9 cellular contexts compared by ENCODE assay signal in genomic region chr4:47705326-47705981, GRCh38.
DNase-seq lines count a peak whose midpoint lies in the region; ATAC-seq, FAIRE-seq and TF ChIP-seq lines count a peak whose summit lies in the region.
"Had no signal": no experiment of that assay in that cellular context is flagged by ENCODE, and none has a peak within 500 bp of the region (broad histone marks: within the 10 kb centered on the region; RNA-seq: fewer than 3 reads in every experiment).

No MANE protein-coding gene starts in this region.

- TF ChIP-seq POLR2A in prostate gland (IDR thresholded peaks at IDR 0.05): no peak

- ATAC-seq in activated CD8-positive, alpha-beta T cell treated with anti-CD3 and anti-CD28 coated beads for 36 hours: no peak
- no peak for ATAC-seq in activated CD8-positive, alpha-beta T cell treated with anti-CD3 and anti-CD28 coated beads, Interleukin-2, amount 10 ng/mL, durations not matched to agents 7 days and 5 days
- ATAC-seq in GM21360 (IDR thresholded peaks at IDR 0.05; ENCODE audit: unreplicated experiment): no peak

- no peaks in the 10 kb centered on the region for H3K9me2 ChIP-seq in OCI-LY7 (ENCODE audit: insufficient read depth, low read length)

- CTCF ChIA-PET in activated CD8-positive, alpha-beta T cell treated with anti-CD3 and anti-CD28 coated beads for 36 hours (lab: Charles Lee): interaction anchor here (0.7 to 2.7 kb wide), 15 partner anchors 9 to 228 kb away, joined by 3 to 19 read pairs (median 4); no protein-coding TSS in a partner anchor
- CTCF ChIA-PET in activated CD8-positive, alpha-beta T cell treated with anti-CD3 and anti-CD28 coated beads, Interleukin-2, amount 10 ng/mL, durations not matched to agents 7 days and 5 days (lab: Charles Lee): interaction anchor here (0.8 to 2.8 kb wide), 12 partner anchors 9 to 404 kb away, joined by 3 to 20 read pairs (median 4); partner anchors contain the start of gene CORIN
- CTCF ChIA-PET in OCI-LY7 (lab: Charles Lee; ENCODE audit: unreplicated experiment): no interaction called here

- no peaks in the 10 kb centered on the region for H3K27me3 ChIP-seq in prostate gland (replicated peaks; ENCODE audit: insufficient read depth)

- H3K9me3 ChIP-seq in OCI-LY7 (ENCODE audit: low read length): no peaks in the 10 kb centered on the region
- H3K9me3 ChIP-seq in prostate gland: no peaks in the 10 kb centered on the region

- WGBS in prostate gland: 57% methylated on average over 7 of the region's 7 CpGs

- no peaks in the 10 kb centered on the region for H3K36me3 Mint-ChIP-seq in activated CD8-positive, alpha-beta T cell treated with anti-CD3 and anti-CD28 coated beads for 36 hours (ENCODE audit: low read depth)
- no peaks in the 10 kb centered on the region for H3K36me3 Mint-ChIP-seq in activated CD8-positive, alpha-beta T cell treated with anti-CD3 and anti-CD28 coated beads, Interleukin-2, amount 10 ng/mL, durations not matched to agents 7 days and 5 days (ENCODE audit: low read depth)

- no peaks in the 10 kb centered on the region for H3K79me2 ChIP-seq in OCI-LY7 (ENCODE audit: insufficient read depth, low read depth, low read length)

- H3K4me1 ChIP-seq in OCI-LY7 (ENCODE audit: insufficient read depth, low read length, poor library complexity, severe bottlenecking): no peaks in the 10 kb centered on the region
- H3K4me1 ChIP-seq in prostate gland (replicated peaks): no peaks in the 10 kb centered on the region

- no peak overlapping the region for H3K4me2 ChIP-seq in OCI-LY7 (ENCODE audit: low read length)

- no TSS peak for BruUV-seq in OCI-LY7 (replicated peaks; lab: Mats Ljungman, UMichigan)

- intact Hi-C loops in activated CD8-positive, alpha-beta T cell treated with anti-CD3 and anti-CD28 coated beads for 36 hours (cut with micrococcal nuclease): no loop called here
- intact Hi-C loops in OCI-LY7 (cut with micrococcal nuclease; ENCODE audit: unreplicated experiment): loop anchor here (1.0 to 10.0 kb wide), 3 partner anchors 131 to 379 kb away; no protein-coding TSS in a partner anchor
- intact Hi-C loops in prostate gland (cut with DNase I): no loop called here

- peaks cover 12% of the 10 kb centered on the region for H3K27me3 Mint-ChIP-seq in activated CD8-positive, alpha-beta T cell treated with anti-CD3 and anti-CD28 coated beads for 36 hours
- peaks cover 22% of the 10 kb centered on the region for H3K27me3 Mint-ChIP-seq in activated CD8-positive, alpha-beta T cell treated with anti-CD3 and anti-CD28 coated beads, Interleukin-2, amount 10 ng/mL, durations not matched to agents 7 days and 5 days (ENCODE audit: low read depth)

- no peak overlapping the region for H3K27ac Mint-ChIP-seq in activated CD8-positive, alpha-beta T cell treated with anti-CD3 and anti-CD28 coated beads for 36 hours
- H3K27ac Mint-ChIP-seq in activated CD8-positive, alpha-beta T cell treated with anti-CD3 and anti-CD28 coated beads, Interleukin-2, amount 10 ng/mL, durations not matched to agents 7 days and 5 days: no peak overlapping the region

- no peaks in the 10 kb centered on the region for H3K9me3 Mint-ChIP-seq in activated CD8-positive, alpha-beta T cell treated with anti-CD3 and anti-CD28 coated beads for 36 hours
- H3K9me3 Mint-ChIP-seq in activated CD8-positive, alpha-beta T cell treated with anti-CD3 and anti-CD28 coated beads, Interleukin-2, amount 10 ng/mL, durations not matched to agents 7 days and 5 days (ENCODE audit: insufficient read depth): no peaks in the 10 kb centered on the region

- H4K20me1 ChIP-seq in OCI-LY7 (ENCODE audit: insufficient read depth, low read length): no peaks in the 10 kb centered on the region

- no peak for DNase-seq in activated CD8-positive, alpha-beta T cell treated with anti-CD3 and anti-CD28 coated beads for 36 hours
- DNase-seq in activated CD8-positive, alpha-beta T cell treated with anti-CD3 and anti-CD28 coated beads, Interleukin-2, amount 10 ng/mL, durations not matched to agents 7 days and 5 days: no peak
- DNase-seq in OCI-LY7 (ENCODE audit: low spot score) (peak; percentile 42), germinal center (ENCODE audit: low spot score) (peak; percentile 7), urothelium cell line (ENCODE audit: low spot score) (peak; percentile 16), prostate gland (ENCODE audit: low spot score) (no peak)
- DNase-seq in stimulated activated CD4-positive, alpha-beta T cell treated with anti-CD3 and anti-CD28 coated beads, Interleukin-15, amount 100 ng/mL, for 24 hours: no peak

- TF ChIP-seq CTCF in activated CD8-positive, alpha-beta T cell treated with anti-CD3 and anti-CD28 coated beads for 36 hours (IDR thresholded peaks at IDR 0.05): peak; percentile 31
- peak; percentile 70 for TF ChIP-seq CTCF in OCI-LY7 (conservative IDR thresholded peaks at IDR 0.05; ENCODE audit: low read length)
- TF ChIP-seq CTCF in prostate gland (IDR thresholded peaks at IDR 0.05): peak in 2 of 4 experiments; percentile 20 to 35

- H3K4me1 Mint-ChIP-seq in activated CD8-positive, alpha-beta T cell treated with anti-CD3 and anti-CD28 coated beads for 36 hours (ENCODE audit: low read depth): peaks cover 5% of the 10 kb centered on the region
- no peaks in the 10 kb centered on the region for H3K4me1 Mint-ChIP-seq in activated CD8-positive, alpha-beta T cell treated with anti-CD3 and anti-CD28 coated beads, Interleukin-2, amount 10 ng/mL, durations not matched to agents 7 days and 5 days (ENCODE audit: low read depth)

- no peak overlapping the region for H3K4me3 ChIP-seq in OCI-LY7 (ENCODE audit: low read depth, low read length, poor library complexity, severe bottlenecking)
- H3K4me3 ChIP-seq in prostate gland: no peak overlapping the region

- POLR2A ChIA-PET in activated CD8-positive, alpha-beta T cell treated with anti-CD3 and anti-CD28 coated beads for 36 hours (lab: Charles Lee): no interaction called here
- POLR2A ChIA-PET in activated CD8-positive, alpha-beta T cell treated with anti-CD3 and anti-CD28 coated beads, Interleukin-2, amount 10 ng/mL, durations not matched to agents 7 days and 5 days (lab: Charles Lee): interaction anchor here (0.8 kb wide), 1 partner anchor 132 kb away, joined by 3 read pairs; no protein-coding TSS in a partner anchor
- POLR2A ChIA-PET in OCI-LY7 (lab: Charles Lee): interaction anchor here (1.0 to 1.2 kb wide), 2 partner anchors 11 to 22 kb away, joined by 4 read pairs; no protein-coding TSS in a partner anchor

- peak overlapping the region; percentile 67; the same call in 1 of the 2 replicates for H2AFZ ChIP-seq in OCI-LY7 (ENCODE audit: low read length)

- H3K27ac ChIP-seq in OCI-LY7 (ENCODE audit: low read depth, low read length, poor library complexity, severe bottlenecking) (no peak overlapping the region), prostate gland (no peak overlapping the region)

- no peak for FAIRE-seq in urothelium cell line (lab: Jason Lieb, UNC)
- FAIRE-seq: islet of Langerhans had no signal

- H3K36me3 ChIP-seq in OCI-LY7 (ENCODE audit: insufficient read depth, low read length) (no peaks in the 10 kb centered on the region), prostate gland (no peaks in the 10 kb centered on the region)

- H3K4me3 Mint-ChIP-seq in activated CD8-positive, alpha-beta T cell treated with anti-CD3 and anti-CD28 coated beads for 36 hours: no peak overlapping the region
- H3K4me3 Mint-ChIP-seq in activated CD8-positive, alpha-beta T cell treated with anti-CD3 and anti-CD28 coated beads, Interleukin-2, amount 10 ng/mL, durations not matched to agents 7 days and 5 days: no peak overlapping the region

Comparison
In these comparisons a context has a peak if more than half of its experiments do, and no peak if none do; other contexts are left out.
1. DNase-seq: peak in OCI-LY7 (single experiment), germinal center (single experiment) and urothelium cell line (single experiment); none in activated CD8-positive, alpha-beta T cell treated with anti-CD3 and anti-CD28 coated beads for 36 hours (single experiment), activated CD8-positive, alpha-beta T cell treated with anti-CD3 and anti-CD28 coated beads, Interleukin-2, amount 10 ng/mL, durations not matched to agents 7 days and 5 days (single experiment), stimulated activated CD4-positive, alpha-beta T cell treated with anti-CD3 and anti-CD28 coated beads, Interleukin-15, amount 100 ng/mL, for 24 hours (single experiment) and prostate gland (single experiment).